ENCODE assay signal across 28 cellular contexts in genomic region chr14:91548145-91548544, GRCh38.
"Had no signal": no experiment of that assay in that cellular context is flagged by ENCODE, and none has a peak within 500 bp of the region (broad histone marks: within the 10 kb centered on the region; RNA-seq: fewer than 3 reads in every experiment).

No MANE protein-coding gene starts in this region.

- H3K79me2 ChIP-seq: parathyroid adenoma had no signal

- H3K9me3 ChIP-seq: ovary, psoas muscle, spleen, suprapubic skin, testis, transverse colon, upper lobe of right lung, uterus had no signal

- H3K27me3 ChIP-seq: ovary, testis, tibial artery, transverse colon, upper lobe of right lung, uterus had no signal

- H2AFZ ChIP-seq: neural progenitor cell, parathyroid adenoma had no signal

- H3K4me2 ChIP-seq: neural progenitor cell, smooth muscle cell had no signal

- H3K9ac ChIP-seq: neural progenitor cell, parathyroid adenoma had no signal

- ATAC-seq: natural killer cell; psoas muscle; right cardiac atrium; sciatic nerve; stimulated activated memory B cell treated with anti-CD40 and anti-IgM and Interleukin-4, amounts not matched to agents 10 μg/mL and 1 μg/mL and 100 μg/mL, for 72 hours; stimulated activated naive CD8-positive, alpha-beta T cell treated with anti-CD3 and anti-CD28 coated beads, Interleukin-15, amount 100 ng/mL, for 72 hours; stimulated activated naive CD8-positive, alpha-beta T cell treated with anti-CD3 and anti-CD28 coated beads, Interleukin-15, Interleukin-2, amounts not matched to agents 100 U/mL and 50 U/mL, for 24 hours; upper lobe of right lung had no signal

- H3K4me1 ChIP-seq: parathyroid adenoma, psoas muscle, spleen, suprapubic skin, testis, tibial artery, transverse colon, upper lobe of right lung, uterus had no signal

- DNase-seq: natural killer cell; occipital lobe; ovary; posterior cingulate gyrus; psoas muscle; right cardiac atrium; spleen; stimulated activated CD4-positive, alpha-beta T cell treated with anti-CD3 and anti-CD28 coated beads, Interleukin-12 subunit alpha, Interleukin-12 subunit beta, amount 100 ng/mL, for 4 hours; stimulated activated CD4-positive, alpha-beta T cell treated with anti-CD3 and anti-CD28 coated beads, Interleukin-1b, Interleukin-23, amount 100 ng/mL, for 48 hours; stimulated activated CD4-positive, alpha-beta T cell treated with anti-CD3 and anti-CD28 coated beads, Interleukin-4, amount 100 ng/mL, for 1 hour; stimulated activated CD4-positive, alpha-beta T cell treated with anti-CD3 and anti-CD28 coated beads, Interleukin-4, amount 100 ng/mL, for 4 hours; stimulated activated CD8-positive, alpha-beta memory T cell treated with anti-CD3 and anti-CD28 coated beads, Interleukin-4, amount 100 ng/mL, for 48 hours; stimulated activated naive CD4-positive, alpha-beta T cell; stimulated activated naive CD8-positive, alpha-beta T cell treated with anti-CD3 and anti-CD28 coated beads, Interleukin-15, amount 100 ng/mL, for 72 hours; stimulated activated naive CD8-positive, alpha-beta T cell treated with anti-CD3 and anti-CD28 coated beads, Interleukin-15, Interleukin-2, amounts not matched to agents 100 U/mL and 50 U/mL, for 24 hours; substantia nigra; testis; tibial artery; transverse colon; upper lobe of right lung; uterus had no signal

- H3K4me3 ChIP-seq: neural progenitor cell, ovary, psoas muscle, skin epidermis, smooth muscle cell, spleen, suprapubic skin, testis, tibial artery, transverse colon, upper lobe of right lung, uterus had no signal

- H3K36me3 ChIP-seq: neural progenitor cell, ovary, spleen, suprapubic skin, tibial artery, transverse colon, upper lobe of right lung, uterus had no signal

- H3K27ac ChIP-seq: neural progenitor cell, ovary, parathyroid adenoma, psoas muscle, skin epidermis, spleen, suprapubic skin, testis, tibial artery, transverse colon, upper lobe of right lung, uterus had no signal
